ENCODE assay signal across 9 cellular contexts in the genomic region with DNA sequence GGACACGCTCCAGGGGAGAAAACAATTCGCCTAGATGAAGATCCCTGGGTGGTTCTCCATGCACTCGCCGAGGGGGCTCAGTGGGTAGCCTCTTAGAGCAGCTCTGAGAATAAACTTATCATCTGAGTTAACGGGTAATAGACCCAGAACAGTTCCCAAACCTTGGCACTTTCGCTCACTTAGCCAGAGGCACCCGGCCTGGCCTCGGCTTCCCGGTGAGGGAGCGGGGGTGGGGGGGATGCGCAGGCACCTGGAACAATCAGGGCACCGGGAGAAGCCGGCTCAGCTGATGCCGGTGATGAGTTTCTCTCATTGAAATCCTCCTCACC. TPM values are rescaled to one million over a fixed set of nuclear protein-coding genes. Genes with fewer than 3 reads are reported as not detected.
DNase-seq lines count a peak whose midpoint lies in the region; ATAC-seq and TF ChIP-seq lines count a peak whose summit lies in the region.
"Had no signal": no experiment of that assay in that cellular context is flagged by ENCODE, and none has a peak within 500 bp of the region (broad histone marks: within the 10 kb centered on the region; RNA-seq: fewer than 3 reads in every experiment).

No MANE protein-coding gene starts in this region.

- intact Hi-C loops in gastrocnemius medialis (cut with DNase I; ENCODE audit: low total_unique reads) = no loop called here

- no peak for ATAC-seq in gastrocnemius medialis
- ATAC-seq in HG02870 (IDR thresholded peaks at IDR 0.05; ENCODE audit: unreplicated experiment) = no peak

- WGBS in iPS DF 6.9 (ENCODE audit: insufficient coverage, insufficient read length) = no CpG with 5 or more reads among the region's 14 CpGs

- no peak overlapping the region for H3K27ac ChIP-seq in iPS DF 6.9 (ENCODE audit: low read length)
- H3K27ac ChIP-seq in gastrocnemius medialis = no peak overlapping the region

- H3K4me1 ChIP-seq in iPS DF 6.9 (ENCODE audit: control insufficient read depth, insufficient read depth, low read length) = no peaks in the 10 kb centered on the region
- H3K4me1 ChIP-seq in gastrocnemius medialis = no peaks in the 10 kb centered on the region
- H3K4me1 ChIP-seq in HAP-1 = peaks cover 4% of the 10 kb centered on the region; the same call in 1 of the 2 replicates

- TF ChIP-seq POLR2A in gastrocnemius medialis (IDR thresholded peaks at IDR 0.05) = no peak

- H3K36me3 ChIP-seq in iPS DF 6.9 (ENCODE audit: control insufficient read depth, insufficient read depth, low read length) = no peaks in the 10 kb centered on the region; the same call in 1 of the 2 replicates
- H3K36me3 ChIP-seq in gastrocnemius medialis = no peaks in the 10 kb centered on the region
- peaks cover 41% of the 10 kb centered on the region for H3K36me3 ChIP-seq in HAP-1 (replicated peaks)

- no peaks in the 10 kb centered on the region for H3K9me3 ChIP-seq in iPS DF 6.9 (ENCODE audit: control insufficient read depth, insufficient read depth, low read length)
- H3K9me3 ChIP-seq in gastrocnemius medialis = no peaks in the 10 kb centered on the region
- no peaks in the 10 kb centered on the region for H3K9me3 ChIP-seq in HAP-1

- in situ Hi-C loops in gastrocnemius medialis (cut with MboI; ENCODE audit: low sequenced_read_pairs in 4 of 4) = no loop called here
- in situ Hi-C loops in HAP-1 (cut with MboI; ENCODE audit: low sequenced_read_pairs) = no loop called here

- H3K27me3 ChIP-seq in iPS DF 6.9 (ENCODE audit: control insufficient read depth, insufficient read depth, low read length) = peaks cover 28% of the 10 kb centered on the region; the same call in 1 of the 2 replicates
- H3K27me3 ChIP-seq in gastrocnemius medialis = peaks cover 51 to 68% (median 54%) of the 10 kb centered on the region in 3 donors
- H3K27me3 ChIP-seq in HAP-1 (ENCODE audit: low read depth) = no peaks in the 10 kb centered on the region

- DNase-seq in GM12864 (ENCODE audit: low read depth) (no peak), iPS DF 6.9 (ENCODE audit: low read depth, low spot score) (no peak), gastrocnemius medialis (no peak), NCI-H2196 (lab: John Stamatoyannopoulos, UW; ENCODE audit: unreplicated experiment) (no peak), HAP-1 (ENCODE audit: low spot score in 2 of 2) (no peak)
- DNase-seq: activated CD4-positive, alpha-beta T cell treated with anti-CD3 and anti-CD28 coated beads, Interleukin-2, amount 50 U/mL, for 4 hours; DND-41 had no signal

- H3K4me3 ChIP-seq in GM12864 (ENCODE audit: low read depth, low read length) (peak overlapping the region; percentile 9; the same call in 1 of the 2 replicates), WI38 (ENCODE audit: low read depth, low read length) (peak overlapping the region; percentile 41), iPS DF 6.9 (ENCODE audit: low read length) (peak overlapping the region; percentile 58; the same call in 1 of the 2 replicates), gastrocnemius medialis (peak overlapping the region; percentile 19 to 41 (median 28)), HAP-1 (no peak overlapping the region)

- TF ChIP-seq CTCF in GM12864 (IDR thresholded peaks at IDR 0.05; ENCODE audit: low read depth, low read length, missing control alignments) = no peak
- no peak for TF ChIP-seq CTCF in WI38 (IDR thresholded peaks at IDR 0.05; ENCODE audit: low read depth, low read length)
- no peak for TF ChIP-seq CTCF in gastrocnemius medialis (IDR thresholded peaks at IDR 0.05 in 4 of 5, conservative IDR thresholded peaks at IDR 0.05 in 1 of 5)

RNA-seq across cellular contexts. Expression of a gene that starts 0.4 kb away (rescaled TPM):
- not detected for total RNA-seq in gastrocnemius medialis

RNA-seq across cellular contexts. Expression of a gene that starts 6.5 kb away (rescaled TPM):
- total RNA-seq in gastrocnemius medialis = under 1 TPM in 1 of 4 donors, not detected in 3; 0.33 TPM
